In the genomic region with DNA sequence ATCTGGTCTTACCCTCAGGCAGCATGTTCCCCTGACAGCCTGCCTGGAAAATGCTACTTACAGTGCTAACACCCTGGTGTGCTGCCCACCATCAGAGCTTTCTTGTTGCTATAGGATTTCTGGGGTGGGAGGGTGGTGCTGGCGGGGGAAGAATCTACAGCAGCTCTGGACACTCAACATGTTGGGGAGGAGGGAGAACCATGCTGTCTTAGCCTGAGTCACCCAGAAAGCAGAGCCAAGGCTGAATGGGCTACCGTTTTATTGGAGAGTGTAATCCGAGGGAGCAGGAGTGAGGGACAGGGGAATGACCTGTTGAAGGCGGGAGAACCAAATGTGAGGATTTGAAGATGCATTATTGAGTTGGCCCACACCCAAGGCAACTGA, we compare ENCODE assay signal across 11 cellular contexts. TPM values are rescaled to one million over a fixed set of nuclear protein-coding genes. Genes with fewer than 3 reads are reported as not detected.
DNase-seq lines count a peak whose midpoint lies in the region; ATAC-seq lines count a peak whose summit lies in the region.
"Had no signal": no experiment of that assay in that cellular context is flagged by ENCODE, and none has a peak within 500 bp of the region (broad histone marks: within the 10 kb centered on the region; RNA-seq: fewer than 3 reads in every experiment).

No MANE protein-coding gene starts in this region.

- peak; percentile 68 for DNase-seq in NCI-H2107 (lab: John Stamatoyannopoulos, UW)
- DNase-seq in NCI-H2107 treated with DMSO at 0.1 percent for 48 hours (lab: John Stamatoyannopoulos, UW; ENCODE audit: unreplicated experiment): no peak
- peak; percentile 9 for DNase-seq in mesenchymal stem cell
- DNase-seq in activated T-helper 1 cell treated with anti-CD3 and anti-CD28 coated beads, Interleukin-12 subunit alpha, Interleukin-12 subunit beta, Interleukin-2, Interleukin-4 antibody, amounts not matched to agents 30 ng/mL and 10 ng/mL and 1 ng/mL, durations not matched to agents 14 hours and 24 hours and 36 hours (ENCODE audit: low spot score): no peak
- DNase-seq in immature natural killer cell: no peak
- DNase-seq in mesendoderm: no peak
- DNase-seq: activated CD4-positive, alpha-beta memory T cell treated with anti-CD3 and anti-CD28 coated beads, Interleukin-2, amount 10 ng/mL, durations not matched to agents 7 days and 5 days had no signal

- 79% methylated on average over 4 of the region's 4 CpGs for WGBS in mesenchymal stem cell
- no CpG with 5 or more reads among the region's 4 CpGs for WGBS in mesendoderm (ENCODE audit: extremely low coverage, insufficient coverage, low lambda C conversion rate)

- no peaks in the 10 kb centered on the region for H3K79me2 ChIP-seq in mesendoderm (ENCODE audit: control insufficient read depth, insufficient read depth, low read length)

- H3K4me2 ChIP-seq in mesenchymal stem cell (ENCODE audit: low read length, poor library complexity, severe bottlenecking) (no peak overlapping the region), mesendoderm (ENCODE audit: low read length) (no peak overlapping the region)
- H3K4me2 ChIP-seq: KMS-11 had no signal

- no peak overlapping the region for H3K14ac ChIP-seq in mesenchymal stem cell (ENCODE audit: low read length in 2 of 2)

- H3K4me3 ChIP-seq in mesenchymal stem cell (ENCODE audit: insufficient read depth in 1 of 2, low read depth in 1 of 2, low read length in 2 of 2) (no peak overlapping the region), mesendoderm (ENCODE audit: low read length) (no peak overlapping the region)

- intact Hi-C loops in activated T-helper 1 cell treated with anti-CD3 and anti-CD28 coated beads, Interleukin-12 subunit alpha, Interleukin-12 subunit beta, Interleukin-2, Interleukin-4 antibody, amounts not matched to agents 30 ng/mL and 10 ng/mL and 1 ng/mL, durations not matched to agents 14 hours and 24 hours and 36 hours (cut with micrococcal nuclease): no loop called here

- H3K27ac ChIP-seq in mesenchymal stem cell (ENCODE audit: low read length, poor library complexity, severe bottlenecking): no peak overlapping the region
- H3K27ac ChIP-seq in mesendoderm (ENCODE audit: low read depth, low read length): no peak overlapping the region
- H3K27ac ChIP-seq: KMS-11 had no signal

- H2BK15ac ChIP-seq in mesenchymal stem cell (ENCODE audit: low read depth, poor library complexity, severe bottlenecking) (no peak overlapping the region), mesendoderm (replicated peaks; ENCODE audit: low read depth) (no peak overlapping the region)

- no peaks in the 10 kb centered on the region for H3K9me3 Mint-ChIP-seq in activated T-helper 1 cell treated with anti-CD3 and anti-CD28 coated beads, Interleukin-12 subunit alpha, Interleukin-12 subunit beta, Interleukin-2, Interleukin-4 antibody, amounts not matched to agents 30 ng/mL and 10 ng/mL and 1 ng/mL, durations not matched to agents 14 hours and 24 hours and 36 hours
- H3K9me3 Mint-ChIP-seq in immature natural killer cell: no peaks in the 10 kb centered on the region
- H3K9me3 Mint-ChIP-seq: activated CD4-positive, alpha-beta memory T cell treated with anti-CD3 and anti-CD28 coated beads, Interleukin-2, amount 10 ng/mL, durations not matched to agents 7 days and 5 days had no signal

- H3K18ac ChIP-seq in mesenchymal stem cell (ENCODE audit: low read depth in 1 of 2, low read length in 2 of 2) (peak overlapping the region in 1 of 2 experiments; percentile 23), mesendoderm (ENCODE audit: low read length) (no peak overlapping the region)

- H3K23ac ChIP-seq in mesenchymal stem cell (ENCODE audit: low read length in 2 of 2) (no peak overlapping the region), mesendoderm (ENCODE audit: low read length) (no peak overlapping the region)

- no peaks in the 10 kb centered on the region for H3K36me3 Mint-ChIP-seq in activated T-helper 1 cell treated with anti-CD3 and anti-CD28 coated beads, Interleukin-12 subunit alpha, Interleukin-12 subunit beta, Interleukin-2, Interleukin-4 antibody, amounts not matched to agents 30 ng/mL and 10 ng/mL and 1 ng/mL, durations not matched to agents 14 hours and 24 hours and 36 hours (ENCODE audit: low read depth)
- H3K36me3 Mint-ChIP-seq in immature natural killer cell: no peaks in the 10 kb centered on the region

- H4K8ac ChIP-seq in mesenchymal stem cell (ENCODE audit: low read length): no peak overlapping the region
- no peak overlapping the region for H4K8ac ChIP-seq in mesendoderm (ENCODE audit: low read depth, low read length)

- no peak overlapping the region for H3K4ac ChIP-seq in mesenchymal stem cell (ENCODE audit: low read depth in 1 of 2, low read length in 2 of 2)
- no peak overlapping the region for H3K4ac ChIP-seq in mesendoderm (ENCODE audit: low read depth, low read length)

- H3K79me1 ChIP-seq in mesenchymal stem cell (replicated peaks; ENCODE audit: low read length, poor library complexity, severe bottlenecking) (no peaks in the 10 kb centered on the region), mesendoderm (ENCODE audit: low read length) (no peaks in the 10 kb centered on the region)

- H3K56ac ChIP-seq in mesendoderm (ENCODE audit: low read length): no peak overlapping the region

- H2AFZ ChIP-seq in mesenchymal stem cell (ENCODE audit: low read depth, low read length): no peak overlapping the region

- H3K9ac ChIP-seq in mesenchymal stem cell (ENCODE audit: low read length) (no peak overlapping the region), mesendoderm (ENCODE audit: low read length) (no peak overlapping the region)
- H3K9ac ChIP-seq: KMS-11 had no signal

- ATAC-seq in GM21717 (IDR thresholded peaks at IDR 0.05; ENCODE audit: unreplicated experiment) (peak; percentile 34), HG03354 (IDR thresholded peaks at IDR 0.05; ENCODE audit: poor library complexity, severe bottlenecking, unreplicated experiment) (peak; percentile 37)

- no peaks in the 10 kb centered on the region for H3K9me3 ChIP-seq in mesenchymal stem cell (ENCODE audit: control insufficient read depth, low read length)

- no peak overlapping the region for H4K91ac ChIP-seq in mesenchymal stem cell (ENCODE audit: low read length)

- H4K5ac ChIP-seq in mesendoderm (ENCODE audit: low read length): no peak overlapping the region

- H3K27me3 ChIP-seq in mesenchymal stem cell (ENCODE audit: control insufficient read depth in 1 of 2, insufficient read depth in 1 of 2, low read length in 2 of 2) (no peaks in the 10 kb centered on the region), mesendoderm (ENCODE audit: insufficient read depth, low read length, poor library complexity) (no peaks in the 10 kb centered on the region)

- no peak overlapping the region for H3K27ac Mint-ChIP-seq in activated T-helper 1 cell treated with anti-CD3 and anti-CD28 coated beads, Interleukin-12 subunit alpha, Interleukin-12 subunit beta, Interleukin-2, Interleukin-4 antibody, amounts not matched to agents 30 ng/mL and 10 ng/mL and 1 ng/mL, durations not matched to agents 14 hours and 24 hours and 36 hours
- no peak overlapping the region for H3K27ac Mint-ChIP-seq in immature natural killer cell
- H3K27ac Mint-ChIP-seq: activated CD4-positive, alpha-beta memory T cell treated with anti-CD3 and anti-CD28 coated beads, Interleukin-2, amount 10 ng/mL, durations not matched to agents 7 days and 5 days; progenitor cell of endocrine pancreas had no signal

- H2BK120ac ChIP-seq in mesenchymal stem cell (ENCODE audit: low read depth, low read length) (no peak overlapping the region), mesendoderm (ENCODE audit: low read depth, low read length) (no peak overlapping the region)

- H3K4me3 Mint-ChIP-seq in activated T-helper 1 cell treated with anti-CD3 and anti-CD28 coated beads, Interleukin-12 subunit alpha, Interleukin-12 subunit beta, Interleukin-2, Interleukin-4 antibody, amounts not matched to agents 30 ng/mL and 10 ng/mL and 1 ng/mL, durations not matched to agents 14 hours and 24 hours and 36 hours: no peak overlapping the region
- H3K4me3 Mint-ChIP-seq in immature natural killer cell: no peak overlapping the region
- H3K4me3 Mint-ChIP-seq: activated CD4-positive, alpha-beta memory T cell treated with anti-CD3 and anti-CD28 coated beads, Interleukin-2, amount 10 ng/mL, durations not matched to agents 7 days and 5 days had no signal

- H2BK12ac ChIP-seq in mesenchymal stem cell (ENCODE audit: low read length in 2 of 2): peak overlapping the region in 1 of 2 experiments; percentile 18

- H2BK5ac ChIP-seq in mesenchymal stem cell (ENCODE audit: low read depth, low read length, poor library complexity, severe bottlenecking) (no peak overlapping the region), mesendoderm (ENCODE audit: low read length) (no peak overlapping the region)

- peaks cover 2% of the 10 kb centered on the region for H3K27me3 Mint-ChIP-seq in activated T-helper 1 cell treated with anti-CD3 and anti-CD28 coated beads, Interleukin-12 subunit alpha, Interleukin-12 subunit beta, Interleukin-2, Interleukin-4 antibody, amounts not matched to agents 30 ng/mL and 10 ng/mL and 1 ng/mL, durations not matched to agents 14 hours and 24 hours and 36 hours (ENCODE audit: insufficient read depth)
- peaks cover 2% of the 10 kb centered on the region in 3 donors for H3K27me3 Mint-ChIP-seq in immature natural killer cell (ENCODE audit: low read depth in 3 of 3)
- H3K27me3 Mint-ChIP-seq: activated CD4-positive, alpha-beta memory T cell treated with anti-CD3 and anti-CD28 coated beads, Interleukin-2, amount 10 ng/mL, durations not matched to agents 7 days and 5 days had no signal

- H2AK5ac ChIP-seq in mesenchymal stem cell (ENCODE audit: low read length, severe bottlenecking): no peak overlapping the region
- H2AK5ac ChIP-seq in mesendoderm (ENCODE audit: low read length): no peak overlapping the region

- H3K36me3 ChIP-seq in mesenchymal stem cell (ENCODE audit: control insufficient read depth in 1 of 2, insufficient read depth in 2 of 2, low read depth in 1 of 2, low read length in 2 of 2) (no peaks in the 10 kb centered on the region), mesendoderm (ENCODE audit: control insufficient read depth, insufficient read depth, low read length) (no peaks in the 10 kb centered on the region)

- peaks cover 19% of the 10 kb centered on the region for H3K4me1 Mint-ChIP-seq in activated T-helper 1 cell treated with anti-CD3 and anti-CD28 coated beads, Interleukin-12 subunit alpha, Interleukin-12 subunit beta, Interleukin-2, Interleukin-4 antibody, amounts not matched to agents 30 ng/mL and 10 ng/mL and 1 ng/mL, durations not matched to agents 14 hours and 24 hours and 36 hours (ENCODE audit: low read depth)
- H3K4me1 Mint-ChIP-seq in immature natural killer cell: no peaks in the 10 kb centered on the region

- H3K4me1 ChIP-seq in mesenchymal stem cell (ENCODE audit: control insufficient read depth, insufficient read depth, low read depth, low read length): no peaks in the 10 kb centered on the region
- no peaks in the 10 kb centered on the region for H3K4me1 ChIP-seq in mesendoderm (ENCODE audit: control insufficient read depth, low read depth, low read length)

RNA-seq across cellular contexts. Expression of a gene that starts 45.6 kb away (rescaled TPM):
- polyA plus RNA-seq in mesenchymal stem cell (2013, experiment 1 of 2): 54.1 TPM
- polyA plus RNA-seq in mesenchymal stem cell (2013, experiment 2 of 2): 57.1 TPM
- 21.2 and 26.0 TPM in 2 replicates for total RNA-seq in activated T-helper 1 cell treated with anti-CD3 and anti-CD28 coated beads, Interleukin-12 subunit alpha, Interleukin-12 subunit beta, Interleukin-2, Interleukin-4 antibody, amounts not matched to agents 30 ng/mL and 10 ng/mL and 1 ng/mL, durations not matched to agents 14 hours and 24 hours and 36 hours
- 100 to 1,000 TPM in 1 of 3 donors, 10 to 100 TPM in 2; 55.4 to 139 (median 61.8) TPM for polyA plus RNA-seq in immature natural killer cell
- 6.1 TPM for polyA plus RNA-seq in mesendoderm (2013, experiment 1 of 2)
- 6.3 TPM for polyA plus RNA-seq in mesendoderm (2013, experiment 2 of 2)

Comparison
In these comparisons a context has a peak if more than half of its experiments do, and no peak if none do; other contexts are left out.
1. DNase-seq: peak in NCI-H2107 (single experiment) and mesenchymal stem cell (single experiment); none in NCI-H2107 treated with DMSO at 0.1 percent for 48 hours (single experiment), activated T-helper 1 cell treated with anti-CD3 and anti-CD28 coated beads, Interleukin-12 subunit alpha, Interleukin-12 subunit beta, Interleukin-2, Interleukin-4 antibody, amounts not matched to agents 30 ng/mL and 10 ng/mL and 1 ng/mL, durations not matched to agents 14 hours and 24 hours and 36 hours (single experiment), immature natural killer cell (0 of 3) and mesendoderm (single experiment).